Comparison of ENCODE assay signal across 8 cellular contexts in the genomic region with DNA sequence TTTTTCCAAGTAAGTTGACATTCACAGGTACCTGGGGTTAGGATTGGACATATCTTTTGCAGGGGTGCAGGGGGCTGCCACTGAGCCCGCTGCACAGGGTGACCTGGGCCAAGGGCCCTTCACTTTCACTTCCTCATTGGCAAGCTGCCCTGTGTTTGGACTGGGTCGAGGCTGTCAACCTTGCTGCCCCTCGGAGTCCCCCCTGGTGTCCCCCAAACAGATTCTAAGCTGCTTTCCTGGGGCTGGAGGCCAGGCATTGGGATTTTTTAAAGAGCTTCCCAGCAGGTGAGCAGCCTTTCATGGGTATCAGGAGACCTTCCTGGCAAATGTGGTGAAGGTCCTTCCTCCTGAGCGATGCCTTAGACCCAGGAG. TPM values are rescaled to one million over a fixed set of nuclear protein-coding genes. Genes with fewer than 3 reads are reported as not detected.
A peak's percentile ranks its signal among the peaks of the same experiment; 100 is the strongest.
DNase-seq lines count a peak whose midpoint lies in the region; ATAC-seq and TF ChIP-seq lines count a peak whose summit lies in the region.

No MANE protein-coding gene starts in this region.

- intact Hi-C loops in CD8-positive, alpha-beta T cell (cut with DNase I, micrococcal nuclease) = loop anchor here (1.0 to 10.0 kb wide), 7 partner anchors 45 to 912 kb away; a partner anchor contains a TSS
- intact Hi-C loops in OCI-LY7 (cut with micrococcal nuclease; ENCODE audit: unreplicated experiment) = loop anchor here (2.0 to 10.0 kb wide), 8 partner anchors 54 to 638 kb away; a partner anchor contains a TSS
- intact Hi-C loops in left colon (cut with DNase I, micrococcal nuclease) = no loop called here

- TF ChIP-seq CTCF in CD8-positive, alpha-beta T cell (IDR thresholded peaks at IDR 0.05) = no peak
- TF ChIP-seq CTCF in OCI-LY7 (conservative IDR thresholded peaks at IDR 0.05; ENCODE audit: low read length) = no peak

- peak in 6 of 7 experiments; percentile 11 to 73 (median 36) for DNase-seq in CD8-positive, alpha-beta T cell
- DNase-seq in OCI-LY7 (ENCODE audit: low spot score) (peak; percentile 83), left colon (peak; percentile 57 to 66), HEK293T (ENCODE audit: extremely low spot score) (no peak)
- no peak for DNase-seq in stimulated activated CD8-positive, alpha-beta memory T cell treated with anti-CD3 and anti-CD28 coated beads, Interleukin-4, amount 100 ng/mL, for 48 hours

- peak overlapping the region; percentile 94 for H3K4me2 ChIP-seq in OCI-LY7 (ENCODE audit: low read length)

- POLR2A ChIA-PET in CD8-positive, alpha-beta T cell (lab: Charles Lee) = interaction anchor here (0.7 to 5.0 kb wide), 17 partner anchors 10 to 341 kb away, joined by 3 to 86 read pairs (median 7); a partner anchor contains a TSS
- POLR2A ChIA-PET in OCI-LY7 (lab: Charles Lee) = interaction anchor here (0.6 to 2.3 kb wide), 8 partner anchors 13 to 200 kb away, joined by 3 to 11 read pairs (median 4); no protein-coding TSS in a partner anchor
- POLR2A ChIA-PET in HEK293T (lab: Yijun Ruan, JAX) = no interaction called here

- BruUV-seq in OCI-LY7 (replicated peaks; lab: Mats Ljungman, UMichigan) = no TSS peak

- H3K27me3 Mint-ChIP-seq in CD8-positive, alpha-beta T cell (ENCODE audit: low read depth) = no peaks in the 10 kb centered on the region

- H3K36me3 Mint-ChIP-seq in CD8-positive, alpha-beta T cell = no peaks in the 10 kb centered on the region

- H3K36me3 ChIP-seq in CD8-positive, alpha-beta T cell (ENCODE audit: insufficient read depth, low read length) = no peaks in the 10 kb centered on the region
- H3K36me3 ChIP-seq in OCI-LY7 (ENCODE audit: insufficient read depth, low read length) = no peaks in the 10 kb centered on the region

- no peaks in the 10 kb centered on the region for H3K9me2 ChIP-seq in OCI-LY7 (ENCODE audit: insufficient read depth, low read length)

- no peaks in the 10 kb centered on the region for H4K20me1 ChIP-seq in OCI-LY7 (ENCODE audit: insufficient read depth, low read length)

- peak overlapping the region; percentile 83 for H3K27ac ChIP-seq in CD8-positive, alpha-beta T cell (ENCODE audit: low read depth, low read length)
- H3K27ac ChIP-seq in OCI-LY7 (ENCODE audit: low read depth, low read length, poor library complexity, severe bottlenecking) = peak overlapping the region; percentile 93

- no peak overlapping the region for H2AFZ ChIP-seq in OCI-LY7 (ENCODE audit: low read length)

- peaks cover 32% of the 10 kb centered on the region for H3K4me1 ChIP-seq in CD8-positive, alpha-beta T cell (ENCODE audit: insufficient read depth, low read length)
- peaks cover 83% of the 10 kb centered on the region for H3K4me1 ChIP-seq in OCI-LY7 (ENCODE audit: insufficient read depth, low read length, poor library complexity, severe bottlenecking)

- peak overlapping the region; percentile 56 for H3K4me3 ChIP-seq in CD8-positive, alpha-beta T cell (ENCODE audit: low read depth, low read length)
- peak overlapping the region; percentile 68 for H3K4me3 ChIP-seq in OCI-LY7 (ENCODE audit: low read depth, low read length, poor library complexity, severe bottlenecking)

- no peaks in the 10 kb centered on the region for H3K9me3 ChIP-seq in CD8-positive, alpha-beta T cell (ENCODE audit: low read length)
- H3K9me3 ChIP-seq in OCI-LY7 (ENCODE audit: low read length) = no peaks in the 10 kb centered on the region

- H3K4me1 Mint-ChIP-seq in CD8-positive, alpha-beta T cell (ENCODE audit: low read depth) = peaks cover 60% of the 10 kb centered on the region

- CTCF ChIA-PET in CD8-positive, alpha-beta T cell (lab: Charles Lee) = interaction anchor here (1.1 to 3.3 kb wide), 7 partner anchors 14 to 246 kb away, joined by 3 to 26 read pairs (median 4); a partner anchor contains a TSS
- CTCF ChIA-PET in OCI-LY7 (lab: Charles Lee; ENCODE audit: unreplicated experiment) = interaction anchor here (0.7 kb wide), 1 partner anchor 45 kb away, joined by 3 read pairs; no protein-coding TSS in a partner anchor
- CTCF ChIA-PET in HEK293T (lab: Yijun Ruan, JAX) = no interaction called here

- H3K9me3 Mint-ChIP-seq in CD8-positive, alpha-beta T cell = no peaks in the 10 kb centered on the region

- H3K27me3 ChIP-seq in CD8-positive, alpha-beta T cell (ENCODE audit: insufficient read depth, low read length) = no peaks in the 10 kb centered on the region

- H3K27ac Mint-ChIP-seq in CD8-positive, alpha-beta T cell = peak overlapping the region; percentile 99

- peak overlapping the region; percentile 89 for H3K4me3 Mint-ChIP-seq in CD8-positive, alpha-beta T cell

- TF ChIP-seq POLR2A in GM18505 (IDR thresholded peaks at IDR 0.05; ENCODE audit: borderline replicate concordance, extremely low read depth, insufficient read depth, insufficient read length) = no peak

- ATAC-seq in CD8-positive, alpha-beta T cell = no peak
- ATAC-seq in GM21723 (IDR thresholded peaks at IDR 0.05; ENCODE audit: unreplicated experiment) (peak; percentile 25), left colon (peak; percentile 38), GM19397 (IDR thresholded peaks at IDR 0.05; ENCODE audit: unreplicated experiment) (no peak), GM18505 (IDR thresholded peaks at IDR 0.05; ENCODE audit: unreplicated experiment) (no peak)

- H3K79me2 ChIP-seq in OCI-LY7 (ENCODE audit: insufficient read depth, low read depth, low read length) = peaks cover 14% of the 10 kb centered on the region; the same call in 1 of the 2 replicates

TF ChIP-seq in HEK293T, 16 proteins besides CTCF, POLR2A, EP300 and RAD21:
- no peak for TF ChIP-seq FOXK2 (IDR thresholded peaks at IDR 0.05)
- TF ChIP-seq ELF4 (IDR thresholded peaks at IDR 0.05) = no peak
- TF ChIP-seq FOXM1 (IDR thresholded peaks at IDR 0.05; ENCODE audit: borderline replicate concordance) = no peak
- TF ChIP-seq HDGF (IDR thresholded peaks at IDR 0.05; ENCODE audit: borderline replicate concordance) = no peak
- TF ChIP-seq L3MBTL2 (conservative IDR thresholded peaks at IDR 0.05) = no peak
- no peak for TF ChIP-seq TARDBP (IDR thresholded peaks at IDR 0.05)
- TF ChIP-seq SUZ12 (IDR thresholded peaks at IDR 0.05) = no peak
- TF ChIP-seq NFRKB (IDR thresholded peaks at IDR 0.05) = no peak
- no peak for TF ChIP-seq BHLHE40 (IDR thresholded peaks at IDR 0.05; ENCODE audit: borderline replicate concordance)
- no peak for TF ChIP-seq LEF1 (IDR thresholded peaks at IDR 0.05; ENCODE audit: borderline replicate concordance)
- TF ChIP-seq, protein P1, sequence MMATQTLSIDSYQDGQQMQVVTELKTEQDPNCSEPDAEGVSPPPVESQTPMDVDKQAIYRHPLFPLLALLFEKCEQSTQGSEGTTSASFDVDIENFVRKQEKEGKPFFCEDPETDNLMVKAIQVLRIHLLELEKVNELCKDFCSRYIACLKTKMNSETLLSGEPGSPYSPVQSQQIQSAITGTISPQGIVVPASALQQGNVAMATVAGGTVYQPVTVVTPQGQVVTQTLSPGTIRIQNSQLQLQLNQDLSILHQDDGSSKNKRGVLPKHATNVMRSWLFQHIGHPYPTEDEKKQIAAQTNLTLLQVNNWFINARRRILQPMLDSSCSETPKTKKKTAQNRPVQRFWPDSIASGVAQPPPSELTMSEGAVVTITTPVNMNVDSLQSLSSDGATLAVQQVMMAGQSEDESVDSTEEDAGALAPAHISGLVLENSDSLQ (IDR thresholded peaks at IDR 0.05) = no peak
- TF ChIP-seq CTBP1 (IDR thresholded peaks at IDR 0.05; ENCODE audit: borderline replicate concordance) = no peak
- TF ChIP-seq ARNT (IDR thresholded peaks at IDR 0.05) = no peak
- no peak for TF ChIP-seq ZNF384 (IDR thresholded peaks at IDR 0.05)
- no peak for TF ChIP-seq SP1 (IDR thresholded peaks at IDR 0.05)
- TF ChIP-seq FOXA1 (IDR thresholded peaks at IDR 0.05) = no peak

RNA-seq across cellular contexts. Expression of a gene that starts 7.9 kb away (rescaled TPM):
- total RNA-seq in CD8-positive, alpha-beta T cell = under 1 TPM; 0.50 to 0.54 TPM
- 6.6 and 12.3 TPM in 2 replicates for total RNA-seq in OCI-LY7 (2014; rRNA removed; shearing (Covaris generic))
- total RNA-seq in OCI-LY7 (2022) (7.4 and 10.0 TPM in 2 replicates), left colon (under 1 TPM; 0.28 to 0.43 TPM)

RNA-seq across cellular contexts. Expression of a gene that starts 53.0 kb away (rescaled TPM):
- total RNA-seq in CD8-positive, alpha-beta T cell = 100 to 1,000 TPM; 130 to 141 TPM
- 10.0 and 12.4 TPM in 2 replicates for total RNA-seq in OCI-LY7 (2014; rRNA removed; shearing (Covaris generic))
- 19.6 and 22.6 TPM in 2 replicates for total RNA-seq in OCI-LY7 (2022)
- 10 to 100 TPM; 15.1 to 15.2 TPM for total RNA-seq in left colon

Comparison
In these comparisons a context has a peak if more than half of its experiments do, and no peak if none do; other contexts are left out.
1. ATAC-seq: peak in GM21723 (single experiment) and left colon (single experiment); none in CD8-positive, alpha-beta T cell (single experiment), GM19397 (single experiment) and GM18505 (single experiment).
2. DNase-seq: peak in CD8-positive, alpha-beta T cell (6 of 7), OCI-LY7 (single experiment) and left colon (2 of 2); none in stimulated activated CD8-positive, alpha-beta memory T cell treated with anti-CD3 and anti-CD28 coated beads, Interleukin-4, amount 100 ng/mL, for 48 hours (single experiment) and HEK293T (single experiment).
3. RNA of a gene that starts 7.9 kb away (total RNA-seq): 6.6 to 12.3 TPM in OCI-LY7; 0.50 to 0.54 TPM in CD8-positive, alpha-beta T cell and 0.28 to 0.43 TPM in left colon; every median in the first group is over 4 times any median in the second.
4. RNA of a gene that starts 53.0 kb away (total RNA-seq): 130 to 141 TPM in CD8-positive, alpha-beta T cell; 10.0 to 22.6 TPM in OCI-LY7 and 15.1 to 15.2 TPM in left colon; every median in the first group is over 4 times any median in the second.
5. intact Hi-C loops: an anchor here in CD8-positive, alpha-beta T cell (1.0 to 10.0 kb wide) and OCI-LY7 (2.0 to 10.0 kb wide); none called in left colon.